4 cellular contexts compared by ENCODE assay signal in the genomic region with DNA sequence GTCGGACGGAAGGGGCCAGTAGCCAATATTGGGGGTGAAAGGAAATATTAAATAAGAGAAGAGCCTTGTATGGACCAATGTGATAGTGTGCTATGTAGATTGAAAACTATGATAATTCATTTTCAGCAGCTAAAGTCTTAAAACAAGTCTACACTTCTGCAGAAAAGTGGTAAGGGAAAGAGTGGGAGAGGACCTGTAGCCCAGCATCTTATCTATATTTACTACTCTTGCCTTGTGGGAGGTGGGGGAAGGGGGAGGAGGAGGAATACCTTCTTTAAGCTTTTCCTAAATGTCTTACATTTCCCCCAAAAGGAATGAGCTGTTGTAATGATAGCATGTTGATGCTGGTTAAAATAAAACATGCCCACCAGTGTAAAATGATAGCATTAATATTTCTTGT.
"Had no signal": no experiment of that assay in that cellular context is flagged by ENCODE, and none has a peak within 500 bp of the region (broad histone marks: within the 10 kb centered on the region; RNA-seq: fewer than 3 reads in every experiment).

No MANE protein-coding gene starts in this region.

- H3K27ac Mint-ChIP-seq: GM23338, H9 had no signal

- H3K9me3 Mint-ChIP-seq: GM23338, H9 had no signal

- ATAC-seq: GM23338 had no signal

- DNase-seq: H9, HCEC 1CT, IMR-90 had no signal

- H3K4me1 Mint-ChIP-seq: H9 had no signal

- H3K4me3 Mint-ChIP-seq: GM23338, H9 had no signal
